Comparison of ENCODE assay signal across 2 cellular contexts in genomic region chr1:55311057-55311631, GRCh38.
TF ChIP-seq lines count a peak whose summit lies in the region.

No MANE protein-coding gene starts in this region.

TF ChIP-seq in HCT116, 20 proteins besides CTCF, POLR2A, EP300 and RAD21 (continued from another document):
- no peak for TF ChIP-seq ZNF274 (IDR thresholded peaks at IDR 0.05; ENCODE audit: low read depth, low read length)
- TF ChIP-seq SRF (IDR thresholded peaks at IDR 0.05; ENCODE audit: low read depth) = no peak
- no peak for TF ChIP-seq JUND (IDR thresholded peaks at IDR 0.05)

TF ChIP-seq in SK-N-SH, 30 proteins besides CTCF, POLR2A, EP300 and RAD21 (continued from another document):
- 0 out of 2 replicates have a peak, but pooled peaks have one; percentile 14 for TF ChIP-seq FOXJ3 (CRISPR knock-in tag; IDR thresholded peaks at IDR 0.05)
- peak; percentile 88 for TF ChIP-seq PBX3 (IDR thresholded peaks at IDR 0.05)
- TF ChIP-seq TCF12 (IDR thresholded peaks at IDR 0.05) = peak; percentile 89
- TF ChIP-seq, protein P1, sequence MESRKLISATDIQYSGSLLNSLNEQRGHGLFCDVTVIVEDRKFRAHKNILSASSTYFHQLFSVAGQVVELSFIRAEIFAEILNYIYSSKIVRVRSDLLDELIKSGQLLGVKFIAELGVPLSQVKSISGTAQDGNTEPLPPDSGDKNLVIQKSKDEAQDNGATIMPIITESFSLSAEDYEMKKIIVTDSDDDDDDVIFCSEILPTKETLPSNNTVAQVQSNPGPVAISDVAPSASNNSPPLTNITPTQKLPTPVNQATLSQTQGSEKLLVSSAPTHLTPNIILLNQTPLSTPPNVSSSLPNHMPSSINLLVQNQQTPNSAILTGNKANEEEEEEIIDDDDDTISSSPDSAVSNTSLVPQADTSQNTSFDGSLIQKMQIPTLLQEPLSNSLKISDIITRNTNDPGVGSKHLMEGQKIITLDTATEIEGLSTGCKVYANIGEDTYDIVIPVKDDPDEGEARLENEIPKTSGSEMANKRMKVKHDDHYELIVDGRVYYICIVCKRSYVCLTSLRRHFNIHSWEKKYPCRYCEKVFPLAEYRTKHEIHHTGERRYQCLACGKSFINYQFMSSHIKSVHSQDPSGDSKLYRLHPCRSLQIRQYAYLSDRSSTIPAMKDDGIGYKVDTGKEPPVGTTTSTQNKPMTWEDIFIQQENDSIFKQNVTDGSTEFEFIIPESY (IDR thresholded peaks at IDR 0.05; ENCODE audit: borderline replicate concordance, low read depth) = 0 out of 2 replicates have a peak, but pooled peaks have one; percentile 9
- peak; percentile 63; the same call in 1 of the 2 replicates for TF ChIP-seq RXRA (IDR thresholded peaks at IDR 0.05; ENCODE audit: borderline replicate concordance, low read depth)
- TF ChIP-seq MXI1 (IDR thresholded peaks at IDR 0.05; ENCODE audit: low read depth, low read length) = peak; percentile 28; the same call in 1 of the 2 replicates
- TF ChIP-seq JUND (IDR thresholded peaks at IDR 0.05) = peak; percentile 65
- TF ChIP-seq NFIC (IDR thresholded peaks at IDR 0.05; ENCODE audit: borderline replicate concordance) = peak; percentile 95
- TF ChIP-seq FOSL2 (IDR thresholded peaks at IDR 0.05; ENCODE audit: borderline replicate concordance, low read depth) = peak; percentile 45
- TF ChIP-seq TAF1 (IDR thresholded peaks at IDR 0.05; ENCODE audit: borderline replicate concordance, low read depth, low read length) = no peak
- peak; percentile 95 for TF ChIP-seq RCOR1 (IDR thresholded peaks at IDR 0.05; ENCODE audit: low read length)
- TF ChIP-seq TEAD4 (IDR thresholded peaks at IDR 0.05; ENCODE audit: borderline replicate concordance, insufficient read depth) = no peak
- peak; percentile 80 for TF ChIP-seq CHD2 (IDR thresholded peaks at IDR 0.05; ENCODE audit: low read length, partially characterized antibody)
